8 cellular contexts compared by ENCODE assay signal in genomic region chr19:17391371-17392151, GRCh38. TPM values are rescaled to one million over a fixed set of nuclear protein-coding genes. Genes with fewer than 3 reads are reported as not detected.
DNase-seq lines count a peak whose midpoint lies in the region; FAIRE-seq lines count a peak whose summit lies in the region.

No MANE protein-coding gene starts in this region.

- peak overlapping the region; percentile 59 for H3K4me2 ChIP-seq in neuronal stem cell (ENCODE audit: insufficient read depth, low read length, poor library complexity, severe bottlenecking)

- H3K4ac ChIP-seq in neuronal stem cell (ENCODE audit: low read length) = no peak overlapping the region

- FAIRE-seq in RCC 7860 (lab: Jason Lieb, UNC) = no peak

- no peak overlapping the region for H2AK5ac ChIP-seq in neuronal stem cell (ENCODE audit: low read depth, low read length)

- peaks cover 1% of the 10 kb centered on the region for H3K79me1 ChIP-seq in neuronal stem cell (ENCODE audit: low read depth, low read length)

- peak overlapping the region; percentile 51 for H3K23ac ChIP-seq in neuronal stem cell (ENCODE audit: low read depth, low read length, poor library complexity)

- H3K9ac ChIP-seq in duodenal mucosa (ENCODE audit: low read depth in 1 of 2, low read length in 2 of 2) (peak overlapping the region in 1 of 2 donors; percentile 51), neuronal stem cell (ENCODE audit: low read depth, low read length, poor library complexity) (no peak overlapping the region)

- peaks cover 7 to 20% of the 10 kb centered on the region in 2 donors for H3K4me1 ChIP-seq in duodenal mucosa (ENCODE audit: control insufficient read depth in 1 of 2, insufficient read depth in 2 of 2, low read length in 2 of 2)
- H3K4me1 ChIP-seq in neuronal stem cell (ENCODE audit: control insufficient read depth in 2 of 2, insufficient read depth in 1 of 2, low read depth in 1 of 2, low read length in 2 of 2) = peaks cover 3 to 4% of the 10 kb centered on the region in 2 donors

- H3K27me3 ChIP-seq in duodenal mucosa (ENCODE audit: control insufficient read depth in 1 of 2, insufficient read depth in 2 of 2, low read length in 2 of 2) (peaks cover 0 to 15% of the 10 kb centered on the region in 2 donors), neuronal stem cell (ENCODE audit: control insufficient read depth in 3 of 3, insufficient read depth in 3 of 3, low read depth in 1 of 3, low read length in 3 of 3) (peaks cover 0 to 8% (median 5%) of the 10 kb centered on the region in 3 experiments)

- H4K91ac ChIP-seq in neuronal stem cell (ENCODE audit: low read depth, low read length, poor library complexity) = no peak overlapping the region

- no peak overlapping the region for H3K14ac ChIP-seq in neuronal stem cell (ENCODE audit: low read length)

- DNase-seq in activated CD8-positive, alpha-beta memory T cell treated with anti-CD3 and anti-CD28 coated beads for 24 hours = peak; percentile 66
- DNase-seq in activated CD8-positive, alpha-beta memory T cell treated with anti-CD3 and anti-CD28 coated beads, Interleukin-2, amount 50 U/mL, for 48 hours = no peak
- DNase-seq in NOMO-1 treated with dmso at 0.1 percent for 144 hours (lab: John Stamatoyannopoulos, UW; ENCODE audit: unreplicated experiment) (peak; percentile 63), neuronal stem cell (ENCODE audit: low spot score) (no peak), RCC 7860 (ENCODE audit: low spot score) (no peak), DMS153 (lab: John Stamatoyannopoulos, UW) (no peak), NCI-H1436 treated with DMSO at 0.1 percent for 48 hours (lab: John Stamatoyannopoulos, UW) (no peak)

- no CpG with 5 or more reads among the region's 26 CpGs for WGBS in neuronal stem cell (ENCODE audit: extremely low coverage in 2 of 2, insufficient read length in 2 of 2, insufficient replicate concordance in 1 of 2), 2 donors

- no peak overlapping the region for H3K27ac ChIP-seq in duodenal mucosa (ENCODE audit: low read depth, low read length)
- H3K27ac ChIP-seq in neuronal stem cell (replicated peaks; ENCODE audit: low read length) = no peak overlapping the region

- no peak overlapping the region for H2BK120ac ChIP-seq in neuronal stem cell (ENCODE audit: low read depth, low read length)

- H2BK5ac ChIP-seq in neuronal stem cell (ENCODE audit: low read length) = no peak overlapping the region

- H2BK12ac ChIP-seq in neuronal stem cell (ENCODE audit: low read length) = no peak overlapping the region

- H3K4me3 ChIP-seq in duodenal mucosa (ENCODE audit: low read depth in 1 of 2, low read length in 2 of 2) (peak overlapping the region; percentile 63 to 78), neuronal stem cell (ENCODE audit: low read length in 2 of 2) (peak overlapping the region; percentile 47 to 53)

- no peaks in the 10 kb centered on the region for H3K36me3 ChIP-seq in duodenal mucosa (ENCODE audit: control insufficient read depth in 1 of 2, insufficient read depth in 2 of 2, low read length in 2 of 2)
- no peaks in the 10 kb centered on the region for H3K36me3 ChIP-seq in neuronal stem cell (replicated peaks in 1 of 2; ENCODE audit: control insufficient read depth in 2 of 2, insufficient read depth in 2 of 2, low read length in 2 of 2)

- no peak overlapping the region for H4K8ac ChIP-seq in neuronal stem cell (ENCODE audit: low read depth, low read length)

- H3K9me3 ChIP-seq in duodenal mucosa (ENCODE audit: control insufficient read depth in 1 of 2, low read length in 2 of 2) (no peaks in the 10 kb centered on the region), neuronal stem cell (replicated peaks in 1 of 2; ENCODE audit: control insufficient read depth in 2 of 2, insufficient read depth in 1 of 2, low read depth in 1 of 2, low read length in 2 of 2) (peaks cover 0 to 5% of the 10 kb centered on the region in 2 donors)

- H3K18ac ChIP-seq in neuronal stem cell (ENCODE audit: low read length) = peak overlapping the region; percentile 32

- H2BK15ac ChIP-seq in neuronal stem cell (ENCODE audit: low read length) = no peak overlapping the region

- H2AFZ ChIP-seq in neuronal stem cell (ENCODE audit: low read length) = peak overlapping the region; percentile 85

RNA-seq across cellular contexts. Expression of gene CCDC194, which starts 2.4 kb away (rescaled TPM):
- polyA plus RNA-seq in neuronal stem cell (2013, experiment 1 of 2) = 0.82 TPM
- 0.76 TPM for polyA plus RNA-seq in neuronal stem cell (2013, experiment 2 of 2)

RNA-seq across cellular contexts. Expression of gene BST2, which starts 13.9 kb away (rescaled TPM):
- polyA plus RNA-seq in neuronal stem cell (2013, experiment 1 of 2) = 32.5 TPM
- polyA plus RNA-seq in neuronal stem cell (2013, experiment 2 of 2) = 30.5 TPM

RNA-seq across cellular contexts. Expression of gene PLVAP, which starts 14.4 kb away (rescaled TPM):
- polyA plus RNA-seq in neuronal stem cell (2013, experiment 1 of 2) = 0.21 TPM
- polyA plus RNA-seq in neuronal stem cell (2013, experiment 2 of 2) = 0.35 TPM

RNA-seq across cellular contexts. Expression of gene MVB12A, which starts 28.3 kb away (rescaled TPM):
- 42.9 TPM for polyA plus RNA-seq in neuronal stem cell (2013, experiment 1 of 2)
- polyA plus RNA-seq in neuronal stem cell (2013, experiment 2 of 2) = 42.4 TPM

RNA-seq across cellular contexts. Expression of gene GTPBP3, which starts 54.2 kb away (rescaled TPM):
- 27.4 TPM for polyA plus RNA-seq in neuronal stem cell (2013, experiment 1 of 2)
- polyA plus RNA-seq in neuronal stem cell (2013, experiment 2 of 2) = 27.5 TPM

Comparison
In these comparisons a context has a peak if more than half of its experiments do, and no peak if none do; other contexts are left out.
1. DNase-seq: peak in activated CD8-positive, alpha-beta memory T cell treated with anti-CD3 and anti-CD28 coated beads for 24 hours (single experiment) and NOMO-1 treated with dmso at 0.1 percent for 144 hours (single experiment); none in activated CD8-positive, alpha-beta memory T cell treated with anti-CD3 and anti-CD28 coated beads, Interleukin-2, amount 50 U/mL, for 48 hours (single experiment), neuronal stem cell (single experiment), RCC 7860 (single experiment), DMS153 (single experiment) and NCI-H1436 treated with DMSO at 0.1 percent for 48 hours (single experiment).